ENCODE assay signal across 2 cellular contexts in genomic region chr2:54599914-54600313, GRCh38.
TF ChIP-seq lines count a peak whose summit lies in the region.

No MANE protein-coding gene starts in this region.

TF ChIP-seq in K562, 482 proteins besides CTCF, POLR2A, EP300 and RAD21 (continued from another document and continues in another):
- TF ChIP-seq, protein P1, sequence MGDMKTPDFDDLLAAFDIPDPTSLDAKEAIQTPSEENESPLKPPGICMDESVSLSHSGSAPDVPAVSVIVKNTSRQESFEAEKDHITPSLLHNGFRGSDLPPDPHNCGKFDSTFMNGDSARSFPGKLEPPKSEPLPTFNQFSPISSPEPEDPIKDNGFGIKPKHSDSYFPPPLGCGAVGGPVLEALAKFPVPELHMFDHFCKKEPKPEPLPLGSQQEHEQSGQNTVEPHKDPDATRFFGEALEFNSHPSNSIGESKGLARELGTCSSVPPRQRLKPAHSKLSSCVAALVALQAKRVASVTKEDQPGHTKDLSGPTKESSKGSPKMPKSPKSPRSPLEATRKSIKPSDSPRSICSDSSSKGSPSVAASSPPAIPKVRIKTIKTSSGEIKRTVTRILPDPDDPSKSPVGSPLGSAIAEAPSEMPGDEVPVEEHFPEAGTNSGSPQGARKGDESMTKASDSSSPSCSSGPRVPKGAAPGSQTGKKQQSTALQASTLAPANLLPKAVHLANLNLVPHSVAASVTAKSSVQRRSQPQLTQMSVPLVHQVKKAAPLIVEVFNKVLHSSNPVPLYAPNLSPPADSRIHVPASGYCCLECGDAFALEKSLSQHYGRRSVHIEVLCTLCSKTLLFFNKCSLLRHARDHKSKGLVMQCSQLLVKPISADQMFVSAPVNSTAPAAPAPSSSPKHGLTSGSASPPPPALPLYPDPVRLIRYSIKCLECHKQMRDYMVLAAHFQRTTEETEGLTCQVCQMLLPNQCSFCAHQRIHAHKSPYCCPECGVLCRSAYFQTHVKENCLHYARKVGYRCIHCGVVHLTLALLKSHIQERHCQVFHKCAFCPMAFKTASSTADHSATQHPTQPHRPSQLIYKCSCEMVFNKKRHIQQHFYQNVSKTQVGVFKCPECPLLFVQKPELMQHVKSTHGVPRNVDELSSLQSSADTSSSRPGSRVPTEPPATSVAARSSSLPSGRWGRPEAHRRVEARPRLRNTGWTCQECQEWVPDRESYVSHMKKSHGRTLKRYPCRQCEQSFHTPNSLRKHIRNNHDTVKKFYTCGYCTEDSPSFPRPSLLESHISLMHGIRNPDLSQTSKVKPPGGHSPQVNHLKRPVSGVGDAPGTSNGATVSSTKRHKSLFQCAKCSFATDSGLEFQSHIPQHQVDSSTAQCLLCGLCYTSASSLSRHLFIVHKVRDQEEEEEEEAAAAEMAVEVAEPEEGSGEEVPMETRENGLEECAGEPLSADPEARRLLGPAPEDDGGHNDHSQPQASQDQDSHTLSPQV (IDR thresholded peaks at IDR 0.05), result peak; percentile 80; the same call in 1 of the 2 replicates
- TF ChIP-seq JUND (IDR thresholded peaks at IDR 0.05; ENCODE audit: borderline replicate concordance, low read depth, low read length) (no peak; the same call in 1 of the 2 replicates), JUND (tag; IDR thresholded peaks at IDR 0.05; ENCODE audit: borderline replicate concordance, low read depth, low read length) (peak; percentile 33; the same call in 1 of the 3 replicates), ZFP1 (CRISPR knock-in tag; IDR thresholded peaks at IDR 0.05) (no peak), ARID1B (IDR thresholded peaks at IDR 0.05) (peak; percentile 85), SMARCE1 (IDR thresholded peaks at IDR 0.05) (peak; percentile 63; the same call in 1 of the 2 replicates), TEAD4 (IDR thresholded peaks at IDR 0.05; ENCODE audit: low read length) (peak; percentile 85), TEAD4 (CRISPR knock-in tag; IDR thresholded peaks at IDR 0.05; ENCODE audit: borderline replicate concordance) (no peak), ZSCAN32 (CRISPR knock-in tag; IDR thresholded peaks at IDR 0.05) (no peak), NFIC (IDR thresholded peaks at IDR 0.05) (peak; percentile 92), MBD2 (IDR thresholded peaks at IDR 0.05; ENCODE audit: borderline replicate concordance, low read depth) (0 out of 2 replicates have a peak, but pooled peaks have one; percentile 23), ZNF133 (CRISPR knock-in tag; IDR thresholded peaks at IDR 0.05) (no peak), ZNF23 (CRISPR knock-in tag; IDR thresholded peaks at IDR 0.05) (no peak), ZNF274 (IDR thresholded peaks at IDR 0.05; ENCODE audit: borderline replicate concordance, low read depth, low read length) (no peak), SMAD4 (CRISPR knock-in tag; conservative IDR thresholded peaks at IDR 0.05) (peak; percentile 72; the same call in 1 of the 2 replicates), ZBTB7A (IDR thresholded peaks at IDR 0.05; ENCODE audit: borderline replicate concordance, control insufficient read depth, low read depth, low read length) (0 out of 2 replicates have a peak, but pooled peaks have one; percentile 38), KLF16 (IDR thresholded peaks at IDR 0.05) (peak; percentile 35; the same call in 1 of the 2 replicates), HDAC2 (IDR thresholded peaks at IDR 0.05) (peak; percentile 43; the same call in 1 of the 2 replicates), NCOR1 (IDR thresholded peaks at IDR 0.05) (peak; percentile 72), PML (IDR thresholded peaks at IDR 0.05; ENCODE audit: low read length) (peak; percentile 68), STAT5A (IDR thresholded peaks at IDR 0.05; ENCODE audit: borderline replicate concordance, low read length) (peak; percentile 49), ZC3H8 (IDR thresholded peaks at IDR 0.05) (no peak), CTBP1 (IDR thresholded peaks at IDR 0.05; ENCODE audit: borderline replicate concordance) (peak; percentile 69; the same call in 1 of the 2 replicates), YY1 (IDR thresholded peaks at IDR 0.05; ENCODE audit: borderline replicate concordance in 1 of 3, control insufficient read depth in 1 of 3, extremely low read depth in 1 of 3, insufficient read depth in 3 of 3, insufficient read length in 1 of 3, insufficient replicate concordance in 2 of 3, low read depth in 1 of 3, low read length in 2 of 3) (peak in 1 of 3 experiments; percentile 27)
- TF ChIP-seq, protein P2, sequence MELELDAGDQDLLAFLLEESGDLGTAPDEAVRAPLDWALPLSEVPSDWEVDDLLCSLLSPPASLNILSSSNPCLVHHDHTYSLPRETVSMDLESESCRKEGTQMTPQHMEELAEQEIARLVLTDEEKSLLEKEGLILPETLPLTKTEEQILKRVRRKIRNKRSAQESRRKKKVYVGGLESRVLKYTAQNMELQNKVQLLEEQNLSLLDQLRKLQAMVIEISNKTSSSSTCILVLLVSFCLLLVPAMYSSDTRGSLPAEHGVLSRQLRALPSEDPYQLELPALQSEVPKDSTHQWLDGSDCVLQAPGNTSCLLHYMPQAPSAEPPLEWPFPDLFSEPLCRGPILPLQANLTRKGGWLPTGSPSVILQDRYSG (tag; conservative IDR thresholded peaks at IDR 0.05; ENCODE audit: low read depth), result peak; percentile 54; the same call in 1 of the 2 replicates
- TF ChIP-seq, protein P3, sequence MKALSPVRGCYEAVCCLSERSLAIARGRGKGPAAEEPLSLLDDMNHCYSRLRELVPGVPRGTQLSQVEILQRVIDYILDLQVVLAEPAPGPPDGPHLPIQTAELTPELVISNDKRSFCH (CRISPR knock-in tag; IDR thresholded peaks at IDR 0.05), result no peak
- TF ChIP-seq, protein P3 (tag; IDR thresholded peaks at IDR 0.05), result 0 out of 2 replicates have a peak, but pooled peaks have one; percentile 34
- TF ChIP-seq, protein P4, sequence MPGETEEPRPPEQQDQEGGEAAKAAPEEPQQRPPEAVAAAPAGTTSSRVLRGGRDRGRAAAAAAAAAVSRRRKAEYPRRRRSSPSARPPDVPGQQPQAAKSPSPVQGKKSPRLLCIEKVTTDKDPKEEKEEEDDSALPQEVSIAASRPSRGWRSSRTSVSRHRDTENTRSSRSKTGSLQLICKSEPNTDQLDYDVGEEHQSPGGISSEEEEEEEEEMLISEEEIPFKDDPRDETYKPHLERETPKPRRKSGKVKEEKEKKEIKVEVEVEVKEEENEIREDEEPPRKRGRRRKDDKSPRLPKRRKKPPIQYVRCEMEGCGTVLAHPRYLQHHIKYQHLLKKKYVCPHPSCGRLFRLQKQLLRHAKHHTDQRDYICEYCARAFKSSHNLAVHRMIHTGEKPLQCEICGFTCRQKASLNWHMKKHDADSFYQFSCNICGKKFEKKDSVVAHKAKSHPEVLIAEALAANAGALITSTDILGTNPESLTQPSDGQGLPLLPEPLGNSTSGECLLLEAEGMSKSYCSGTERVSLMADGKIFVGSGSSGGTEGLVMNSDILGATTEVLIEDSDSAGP (CRISPR knock-in tag; IDR thresholded peaks at IDR 0.05), result no peak

TF ChIP-seq in liver, 16 proteins besides CTCF, POLR2A, EP300 and RAD21 (continued from another document):
- TF ChIP-seq REST (IDR thresholded peaks at IDR 0.05) (no peak), GABPA (IDR thresholded peaks at IDR 0.05 in 1 of 2, conservative IDR thresholded peaks at IDR 0.05 in 1 of 2) (no peak), HNF4G (IDR thresholded peaks at IDR 0.05) (no peak), HNF4A (conservative IDR thresholded peaks at IDR 0.05) (peak in 1 of 2 donors; percentile 30), FOXA1 (IDR thresholded peaks at IDR 0.05) (no peak), FOXA2 (IDR thresholded peaks at IDR 0.05) (no peak)
